In genomic region chrX:13489451-13489850, GRCh38 we compare ENCODE assay signal across 14 cellular contexts.
DNase-seq lines count a peak whose midpoint lies in the region; ATAC-seq, FAIRE-seq and TF ChIP-seq lines count a peak whose summit lies in the region.
"Had no signal": no experiment of that assay in that cellular context is flagged by ENCODE, and none has a peak within 500 bp of the region (broad histone marks: within the 10 kb centered on the region; RNA-seq: fewer than 3 reads in every experiment).

No MANE protein-coding gene starts in this region.

- no peaks in the 10 kb centered on the region for H3F3A ChIP-seq in PC-3 (ENCODE audit: low read length, unreplicated experiment)

- TF ChIP-seq CTCF in A549 (IDR thresholded peaks at IDR 0.05), result no peak
- TF ChIP-seq CTCF in PC-3 (conservative IDR thresholded peaks at IDR 0.05; ENCODE audit: low read depth, low read length), result no peak

- H3K9me3 Mint-ChIP-seq in activated CD4-positive, alpha-beta memory T cell treated with anti-CD3 and anti-CD28 coated beads for 36 hours, result no peaks in the 10 kb centered on the region
- H3K9me3 Mint-ChIP-seq: IgD-negative memory B cell had no signal

- intact Hi-C loops in PC-3 (cut with micrococcal nuclease), result loop anchor here (5.0 kb wide), 4 partner anchors 297 to 587 kb away; no protein-coding TSS in a partner anchor
- intact Hi-C loops in activated CD4-positive, alpha-beta memory T cell treated with anti-CD3 and anti-CD28 coated beads for 36 hours (cut with micrococcal nuclease), result loop anchor here (10.0 kb wide), 1 partner anchor 235 kb away; no protein-coding TSS in a partner anchor

- CTCF ChIA-PET in A549 (lab: Yijun Ruan, JAX), result interaction anchor here (0.6 to 7.8 kb wide), 7 partner anchors 42 to 770 kb away, joined by 3 to 110 read pairs (median 6); no protein-coding TSS in a partner anchor
- CTCF ChIA-PET in PC-3 (lab: Charles Lee), result interaction anchor here (0.5 kb wide), 1 partner anchor 450 kb away, joined by 3 read pairs; no protein-coding TSS in a partner anchor
- CTCF ChIA-PET in activated CD4-positive, alpha-beta memory T cell treated with anti-CD3 and anti-CD28 coated beads for 36 hours (lab: Charles Lee), result interaction anchor here (1.8 to 7.0 kb wide), 2 partner anchors 315 to 543 kb away, joined by 4 to 107 read pairs; no protein-coding TSS in a partner anchor

- TF ChIP-seq POLR2A in A549 (IDR thresholded peaks at IDR 0.05; ENCODE audit: low read length) (no peak), erythroblast (IDR thresholded peaks at IDR 0.05; ENCODE audit: low read length) (no peak)

- no peak for TF ChIP-seq EP300 in A549 (IDR thresholded peaks at IDR 0.05)

- H3K9ac ChIP-seq in PC-3 (ENCODE audit: low read length), result 0 out of 2 replicates have a peak overlapping the region, but pooled peaks have one; percentile 18

- no peaks in the 10 kb centered on the region for H3K27me3 ChIP-seq in PC-3 (ENCODE audit: low read length)

- POLR2A ChIA-PET in A549 (lab: Yijun Ruan, JAX) (interaction anchor here (1.0 to 2.6 kb wide), 2 partner anchors 512 to 515 kb away, joined by 6 to 7 read pairs; partner anchors contain the start of gene TMSB4X), PC-3 (lab: Charles Lee; ENCODE audit: unreplicated experiment) (no interaction called here)
- POLR2A ChIA-PET in activated CD4-positive, alpha-beta memory T cell treated with anti-CD3 and anti-CD28 coated beads for 36 hours (lab: Charles Lee), result no interaction called here

- peak overlapping the region; percentile 86 to 88; a peak in 4 of 6 replicates for H3K27ac ChIP-seq in A549
- H3K27ac ChIP-seq in PC-3 (ENCODE audit: low read length), result peak overlapping the region; percentile 99; the same call in 1 of the 2 replicates

- DNase-seq in A549 (ENCODE audit: low read depth in 1 of 2, low spot score in 1 of 2) (peak in 1 of 2 experiments; percentile 40), PC-3 (peak; percentile 47), erythroblast (lab: John Stamatoyannopoulos, UW) (peak; percentile 19 to 67), myocyte (ENCODE audit: low read depth) (peak; percentile 52), NCI-H1417 (lab: John Stamatoyannopoulos, UW) (no peak)
- DNase-seq in activated CD4-positive, alpha-beta memory T cell treated with anti-CD3 and anti-CD28 coated beads for 36 hours, result no peak
- DNase-seq: hippocampal formation; NCI-H510A; nephron progenitor cell; stimulated activated CD4-positive, alpha-beta T cell treated with anti-CD3 and anti-CD28 coated beads, Interleukin-4, amount 100 ng/mL, for 24 hours had no signal

- H4K20me1 ChIP-seq in PC-3 (ENCODE audit: low read length), result no peaks in the 10 kb centered on the region

- H3K4me3 Mint-ChIP-seq in activated CD4-positive, alpha-beta memory T cell treated with anti-CD3 and anti-CD28 coated beads for 36 hours, result no peak overlapping the region
- H3K4me3 Mint-ChIP-seq: IgD-negative memory B cell, nephron progenitor cell, type B pancreatic cell had no signal

- no peaks in the 10 kb centered on the region for H3K79me2 ChIP-seq in PC-3 (ENCODE audit: low read length)

- H3K4me1 ChIP-seq in A549 (peaks cover 31% of the 10 kb centered on the region), PC-3 (ENCODE audit: insufficient read depth, low read length) (peaks cover 41% of the 10 kb centered on the region)

- no peaks in the 10 kb centered on the region for H3K36me3 Mint-ChIP-seq in activated CD4-positive, alpha-beta memory T cell treated with anti-CD3 and anti-CD28 coated beads for 36 hours
- H3K36me3 Mint-ChIP-seq: IgD-negative memory B cell, type B pancreatic cell had no signal

- H3K27me3 Mint-ChIP-seq in activated CD4-positive, alpha-beta memory T cell treated with anti-CD3 and anti-CD28 coated beads for 36 hours, result no peaks in the 10 kb centered on the region
- H3K27me3 Mint-ChIP-seq: type B pancreatic cell had no signal

- no peak for ATAC-seq in A549
- no peak for ATAC-seq in PC-3
- no peak for ATAC-seq in HG03159 (IDR thresholded peaks at IDR 0.05; ENCODE audit: unreplicated experiment)
- no peak for ATAC-seq in activated CD4-positive, CD25-positive, alpha-beta regulatory T cell treated with anti-CD3 and anti-CD28 coated beads, Interleukin-2, amount 50 U/mL, for 24 hours

- no TSS peak for BruUV-seq in PC-3 (replicated peaks; lab: Mats Ljungman, UMichigan)

- WGBS in A549 (ENCODE audit: missing lambda C conversion rate), result 37% methylated on average over 5 of the region's 5 CpGs

- H3K4me2 ChIP-seq in A549, result peak overlapping the region; percentile 36; the same call in 2 of the 3 replicates
- H3K4me2 ChIP-seq in PC-3 (ENCODE audit: low read length), result peak overlapping the region; percentile 35; the same call in 1 of the 2 replicates

- no peaks in the 10 kb centered on the region for H3K9me3 ChIP-seq in A549
- no peaks in the 10 kb centered on the region for H3K9me3 ChIP-seq in PC-3 (ENCODE audit: low read length)

- H3K36me3 ChIP-seq in PC-3 (ENCODE audit: low read depth, low read length), result no peaks in the 10 kb centered on the region

- no peak overlapping the region for H3K27ac Mint-ChIP-seq in activated CD4-positive, alpha-beta memory T cell treated with anti-CD3 and anti-CD28 coated beads for 36 hours
- H3K27ac Mint-ChIP-seq: nephron progenitor cell had no signal

- H3K9me2 ChIP-seq in PC-3 (replicated peaks; ENCODE audit: low read length), result no peaks in the 10 kb centered on the region

- peaks cover 11% of the 10 kb centered on the region for H3K4me1 Mint-ChIP-seq in activated CD4-positive, alpha-beta memory T cell treated with anti-CD3 and anti-CD28 coated beads for 36 hours (ENCODE audit: low read depth)

- H3K4me3 ChIP-seq in A549 (no peak overlapping the region), PC-3 (ENCODE audit: low read length) (no peak overlapping the region)

- FAIRE-seq in A549 (lab: Jason Lieb, UNC), result no peak

- 0 out of 2 replicates have a peak overlapping the region, but pooled peaks have one; percentile 7 for H2AFZ ChIP-seq in PC-3 (ENCODE audit: low read length)

- no peak for TF ChIP-seq RAD21 in A549 (conservative IDR thresholded peaks at IDR 0.05 in 1 of 2, IDR thresholded peaks at IDR 0.05 in 1 of 2)

TF ChIP-seq in A549, 52 proteins besides CTCF, POLR2A, EP300 and RAD21:
- TF ChIP-seq ESRRA (IDR thresholded peaks at IDR 0.05; ENCODE audit: borderline replicate concordance, low read length) (no peak), FOSL2 (IDR thresholded peaks at IDR 0.05) (no peak), FOSL2 (CRISPR knock-in tag; IDR thresholded peaks at IDR 0.05) (no peak), SMC3 (IDR thresholded peaks at IDR 0.05) (no peak), HDAC2 (IDR thresholded peaks at IDR 0.05) (no peak), ATOH8 (CRISPR knock-in tag; IDR thresholded peaks at IDR 0.05; ENCODE audit: low read depth) (no peak), HOXB5 (CRISPR knock-in tag; IDR thresholded peaks at IDR 0.05) (no peak)

Comparison
In these comparisons a context has a peak if more than half of its experiments do, and no peak if none do; other contexts are left out.
1. DNase-seq: peak in PC-3 (single experiment), erythroblast (2 of 2) and myocyte (single experiment); none in NCI-H1417 (0 of 3) and activated CD4-positive, alpha-beta memory T cell treated with anti-CD3 and anti-CD28 coated beads for 36 hours (single experiment).